Comparison of ENCODE assay signal across 8 cellular contexts in genomic region chr14:101731187-101732080, GRCh38. TPM values are rescaled to one million over a fixed set of nuclear protein-coding genes. Genes with fewer than 3 reads are reported as not detected.
DNase-seq lines count a peak whose midpoint lies in the region; ATAC-seq and TF ChIP-seq lines count a peak whose summit lies in the region.

No MANE protein-coding gene starts in this region.

- peak overlapping the region; percentile 66 for H3K4me2 ChIP-seq in OCI-LY3 (ENCODE audit: low read length)

- peaks cover 15% of the 10 kb centered on the region for H3K4me1 ChIP-seq in OCI-LY3 (ENCODE audit: low read length)

- H3K27me3 ChIP-seq in OCI-LY3 (ENCODE audit: low read depth, low read length): no peaks in the 10 kb centered on the region

- H3K79me2 ChIP-seq in OCI-LY3 (ENCODE audit: low read length): no peaks in the 10 kb centered on the region

- peak; percentile 62 for ATAC-seq in GM21360 (IDR thresholded peaks at IDR 0.05; ENCODE audit: unreplicated experiment)

- H3K36me3 ChIP-seq in OCI-LY3 (replicated peaks; ENCODE audit: low read depth, low read length): no peaks in the 10 kb centered on the region

- peak; percentile 95 for DNase-seq in CD1c-positive myeloid dendritic cell (ENCODE audit: extremely low spot score)
- peak; percentile 60 for DNase-seq in HS-5 (ENCODE audit: low read depth)
- DNase-seq in activated T-cell treated with anti-CD3 and anti-CD28 coated beads, Interleukin-2, amount 50 U/mL, for 48 hours: peak; percentile 87 to 89
- peak; percentile 79 for DNase-seq in fibroblast of pulmonary artery (ENCODE audit: low read depth)
- DNase-seq in pons (ENCODE audit: low spot score): peak; percentile 7
- peak; percentile 86 for DNase-seq in ureter (ENCODE audit: low spot score)

- no peaks in the 10 kb centered on the region for H3K9me3 ChIP-seq in OCI-LY3 (ENCODE audit: insufficient read depth, low read length)

- H4K20me1 ChIP-seq in OCI-LY3 (ENCODE audit: insufficient read depth, low read length): no peaks in the 10 kb centered on the region

- no peak overlapping the region; the same call in 1 of the 2 replicates for H3K9ac ChIP-seq in OCI-LY3 (ENCODE audit: low read length)

- H2AFZ ChIP-seq in OCI-LY3 (ENCODE audit: low read depth, low read length): peak overlapping the region; percentile 82

- H3K4me3 ChIP-seq in OCI-LY3 (ENCODE audit: low read length) (peak overlapping the region; percentile 51), fibroblast of pulmonary artery (replicated peaks; ENCODE audit: low read depth, low read length) (no peak overlapping the region)

- TF ChIP-seq CTCF in OCI-LY3 (IDR thresholded peaks at IDR 0.05; ENCODE audit: low read depth, low read length) (peak; percentile 7; the same call in 1 of the 2 replicates), fibroblast of pulmonary artery (IDR thresholded peaks at IDR 0.05; ENCODE audit: low read length, missing control alignments) (no peak)

- H3K27ac ChIP-seq in OCI-LY3 (ENCODE audit: low read length): no peak overlapping the region

RNA-seq across cellular contexts. Expression of gene PPP2R5C, which starts 30.1 kb away (rescaled TPM):
- total RNA-seq in ureter: 155 TPM

Comparison
In these comparisons a context has a peak if more than half of its experiments do, and no peak if none do; other contexts are left out.
1. DNase-seq: peak in every context shown above with its lines; median percentile 95 in CD1c-positive myeloid dendritic cell; 88 in activated T-cell treated with anti-CD3 and anti-CD28 coated beads, Interleukin-2, amount 50 U/mL, for 48 hours; 86 in ureter; 79 in fibroblast of pulmonary artery; 60 in HS-5; 7 in pons.